ENCODE assay signal across 8 cellular contexts in genomic region chr11:17978553-17979287, GRCh38. TPM values are rescaled to one million over a fixed set of nuclear protein-coding genes. Genes with fewer than 3 reads are reported as not detected.
A peak's percentile ranks its signal among the peaks of the same experiment; 100 is the strongest.
DNase-seq lines count a peak whose midpoint lies in the region; ATAC-seq, FAIRE-seq and TF ChIP-seq lines count a peak whose summit lies in the region.

No MANE protein-coding gene starts in this region.

- no peak overlapping the region for H4K8ac ChIP-seq in mesendoderm (ENCODE audit: low read depth, low read length)

- no peaks in the 10 kb centered on the region for H3K79me2 ChIP-seq in mesendoderm (ENCODE audit: control insufficient read depth, insufficient read depth, low read length)

- ATAC-seq in RWPE2 (ENCODE audit: low read depth) = peak; percentile 89
- ATAC-seq in HG02884 (IDR thresholded peaks at IDR 0.05; ENCODE audit: unreplicated experiment) = no peak

- H2AK5ac ChIP-seq in mesendoderm (ENCODE audit: low read length) = no peak overlapping the region

- no peak overlapping the region for H2BK5ac ChIP-seq in mesendoderm (ENCODE audit: low read length)

- H3K4me1 ChIP-seq in RWPE2 (ENCODE audit: insufficient read depth, poor library complexity, severe bottlenecking) (no peaks in the 10 kb centered on the region), mesendoderm (ENCODE audit: control insufficient read depth, low read depth, low read length) (no peaks in the 10 kb centered on the region)

- H3K4me3 ChIP-seq in RWPE2 (ENCODE audit: severe bottlenecking) (no peak overlapping the region), dorsolateral prefrontal cortex (no peak overlapping the region), mesendoderm (ENCODE audit: low read length) (no peak overlapping the region)

- H4K5ac ChIP-seq in mesendoderm (ENCODE audit: low read length) = no peak overlapping the region

- H3K4me2 ChIP-seq in mesendoderm (ENCODE audit: low read length) = no peak overlapping the region

- H3K23ac ChIP-seq in mesendoderm (ENCODE audit: low read length) = no peak overlapping the region

- intact Hi-C loops in dorsolateral prefrontal cortex (cut with DNase I) = loop anchor here (1.0 to 10.0 kb wide), 7 partner anchors 214 to 596 kb away; no protein-coding TSS in a partner anchor

- H3K79me1 ChIP-seq in mesendoderm (ENCODE audit: low read length) = no peaks in the 10 kb centered on the region

- no peak overlapping the region for H2BK120ac ChIP-seq in mesendoderm (ENCODE audit: low read depth, low read length)

- TF ChIP-seq CTCF in RWPE2 (IDR thresholded peaks at IDR 0.05; ENCODE audit: poor library complexity, severe bottlenecking) (peak; percentile 78), dorsolateral prefrontal cortex (IDR thresholded peaks at IDR 0.05 in 54 of 56, conservative IDR thresholded peaks at IDR 0.05 in 2 of 56; ENCODE audit: low read depth in 1 of 56, partially characterized antibody in 56 of 56) (peak; percentile 45 to 90 (median 78))

- no peak overlapping the region for H3K18ac ChIP-seq in mesendoderm (ENCODE audit: low read length)

- no peak overlapping the region for H3K9ac ChIP-seq in mesendoderm (ENCODE audit: low read length)

- WGBS in mesendoderm (ENCODE audit: extremely low coverage, insufficient coverage, low lambda C conversion rate) = no CpG with 5 or more reads among the region's 5 CpGs

- peak; percentile 9 for FAIRE-seq in HTR-8/SVneo (lab: Jason Lieb, UNC)

- DNase-seq in NOMO-1 treated with DMSO at 0.1 percent for 48 hours (lab: John Stamatoyannopoulos, UW; ENCODE audit: unreplicated experiment) (peak; percentile 7), NOMO-1 (lab: John Stamatoyannopoulos, UW; ENCODE audit: unreplicated experiment in 2 of 2) (no peak), HTR-8/SVneo (ENCODE audit: insufficient read length, low spot score) (peak; percentile 43), RWPE2 (ENCODE audit: low spot score) (no peak), dorsolateral prefrontal cortex (peak; percentile 53 to 88 (median 66)), mesendoderm (peak; percentile 75), mesenteric fat pad (ENCODE audit: low spot score) (no peak)

- H3K27ac ChIP-seq in RWPE2 (ENCODE audit: poor library complexity, severe bottlenecking) = no peak overlapping the region
- H3K27ac ChIP-seq in dorsolateral prefrontal cortex = peak overlapping the region in 9 of 59 donors; percentile 15 to 61 (median 36)
- no peak overlapping the region for H3K27ac ChIP-seq in mesendoderm (ENCODE audit: low read depth, low read length)

- H3K36me3 ChIP-seq in RWPE2 (ENCODE audit: low read depth) (no peaks in the 10 kb centered on the region), mesendoderm (ENCODE audit: control insufficient read depth, insufficient read depth, low read length) (no peaks in the 10 kb centered on the region)

- no peaks in the 10 kb centered on the region for H3K9me3 ChIP-seq in RWPE2 (ENCODE audit: severe bottlenecking)

- H2BK15ac ChIP-seq in mesendoderm (replicated peaks; ENCODE audit: low read depth) = no peak overlapping the region

- no peak overlapping the region for H3K56ac ChIP-seq in mesendoderm (ENCODE audit: low read length)

- H3K4ac ChIP-seq in mesendoderm (ENCODE audit: low read depth, low read length) = no peak overlapping the region

- H3K27me3 ChIP-seq in RWPE2 (ENCODE audit: insufficient read depth, poor library complexity, severe bottlenecking) (no peaks in the 10 kb centered on the region), dorsolateral prefrontal cortex (no peaks in the 10 kb centered on the region), mesendoderm (ENCODE audit: insufficient read depth, low read length, poor library complexity) (no peaks in the 10 kb centered on the region)

RNA-seq across cellular contexts. Expression of gene SERGEF, which starts 34.1 kb away (rescaled TPM):
- total RNA-seq in dorsolateral prefrontal cortex (100 to 1,000 TPM in 101 of 120 experiments, 10 to 100 TPM in 19; 58.0 to 174 (median 121) TPM), mesenteric fat pad (23.6 TPM)
- polyA plus RNA-seq in mesendoderm (2013, experiment 1 of 2) = 21.3 TPM
- polyA plus RNA-seq in mesendoderm (2013, experiment 2 of 2) = 26.8 TPM

Comparison
In these comparisons a context has a peak if more than half of its experiments do, and no peak if none do; other contexts are left out.
1. DNase-seq: peak in NOMO-1 treated with DMSO at 0.1 percent for 48 hours (single experiment), HTR-8/SVneo (single experiment), dorsolateral prefrontal cortex (10 of 10) and mesendoderm (single experiment); none in NOMO-1 (0 of 2), RWPE2 (single experiment) and mesenteric fat pad (single experiment).